In genomic region chr4:53702334-53703266, GRCh38 we compare ENCODE assay signal across 9 cellular contexts.
A peak's percentile ranks its signal among the peaks of the same experiment; 100 is the strongest.
DNase-seq lines count a peak whose midpoint lies in the region; ATAC-seq and TF ChIP-seq lines count a peak whose summit lies in the region.
"Had no signal": no experiment of that assay in that cellular context is flagged by ENCODE, and none has a peak within 500 bp of the region (broad histone marks: within the 10 kb centered on the region; RNA-seq: fewer than 3 reads in every experiment).

No MANE protein-coding gene starts in this region.

- no peaks in the 10 kb centered on the region for H3K27me3 ChIP-seq in GM23338 (ENCODE audit: insufficient read depth)
- H3K27me3 ChIP-seq in KMS-11 (ENCODE audit: insufficient read depth, low read depth) = no peaks in the 10 kb centered on the region
- H3K27me3 ChIP-seq in ectodermal cell (ENCODE audit: control insufficient read depth, insufficient read depth, low read length, poor library complexity, severe bottlenecking) = no peaks in the 10 kb centered on the region
- no peaks in the 10 kb centered on the region for H3K27me3 ChIP-seq in mesenchymal stem cell (ENCODE audit: control insufficient read depth in 1 of 2, insufficient read depth in 1 of 2, low read length in 2 of 2)
- H3K27me3 ChIP-seq in thyroid gland = no peaks in the 10 kb centered on the region

- peak overlapping the region; percentile 95 for H4K8ac ChIP-seq in mesenchymal stem cell (ENCODE audit: low read length)

- H3K4me1 ChIP-seq in GM23338 (ENCODE audit: insufficient read depth) = no peaks in the 10 kb centered on the region; the same call in 1 of the 2 replicates
- H3K4me1 ChIP-seq in KMS-11 (ENCODE audit: low read depth, poor library complexity, severe bottlenecking) = peaks cover 60% of the 10 kb centered on the region
- H3K4me1 ChIP-seq in ectodermal cell (ENCODE audit: control insufficient read depth, insufficient read depth, low read length) = peaks cover 4% of the 10 kb centered on the region
- H3K4me1 ChIP-seq in mesenchymal stem cell (ENCODE audit: control insufficient read depth, insufficient read depth, low read depth, low read length) = peaks cover 8% of the 10 kb centered on the region
- peaks cover 20 to 41% of the 10 kb centered on the region in 2 donors for H3K4me1 ChIP-seq in thyroid gland

- H3K14ac ChIP-seq in mesenchymal stem cell (ENCODE audit: low read length in 2 of 2) = no peak overlapping the region

- H3K27ac ChIP-seq in GM23338 (ENCODE audit: low read depth) = no peak overlapping the region
- peak overlapping the region; percentile 88 for H3K27ac ChIP-seq in KMS-11
- H3K27ac ChIP-seq in ectodermal cell (ENCODE audit: insufficient read depth, low read depth, low read length, poor library complexity, severe bottlenecking) = peak overlapping the region; percentile 60
- peak overlapping the region; percentile 50 for H3K27ac ChIP-seq in mesenchymal stem cell (ENCODE audit: low read length, poor library complexity, severe bottlenecking)
- peak overlapping the region; percentile 72 to 88 (median 80) for H3K27ac ChIP-seq in thyroid gland

- no peaks in the 10 kb centered on the region for H3K79me1 ChIP-seq in mesenchymal stem cell (replicated peaks; ENCODE audit: low read length, poor library complexity, severe bottlenecking)

- no peaks in the 10 kb centered on the region for H3K79me2 ChIP-seq in GM23338 (replicated peaks; ENCODE audit: insufficient read depth)
- H3K79me2 ChIP-seq in KMS-11 (ENCODE audit: insufficient read depth, low read depth) = no peaks in the 10 kb centered on the region

- H2BK5ac ChIP-seq in mesenchymal stem cell (ENCODE audit: low read depth, low read length, poor library complexity, severe bottlenecking) = no peak overlapping the region

- no peak overlapping the region for H3K4me3 ChIP-seq in GM23338
- H3K4me3 ChIP-seq in KMS-11 (IDR thresholded peaks at IDR 0.05; ENCODE audit: insufficient read depth, low read depth, low read length) = no peak overlapping the region
- H3K4me3 ChIP-seq in ectodermal cell (ENCODE audit: insufficient read depth, low read depth, low read length) = no peak overlapping the region
- peak overlapping the region in 1 of 2 experiments; percentile 36 for H3K4me3 ChIP-seq in mesenchymal stem cell (ENCODE audit: insufficient read depth in 1 of 2, low read depth in 1 of 2, low read length in 2 of 2)
- H3K4me3 ChIP-seq in thyroid gland (replicated peaks in 1 of 3) = no peak overlapping the region

- H4K91ac ChIP-seq in mesenchymal stem cell (ENCODE audit: low read length) = peak overlapping the region; percentile 99

- WGBS in ectodermal cell, 2 experiments = 55 to 57% methylated on average over 23 to 24 of the region's 24 CpGs
- 6% methylated on average over 23 of the region's 24 CpGs for WGBS in mesenchymal stem cell
- WGBS in thyroid gland, 2 donors = 9 to 10% methylated on average over 15 to 22 of the region's 24 CpGs

- peaks cover 8% of the 10 kb centered on the region for H3K4me1 Mint-ChIP-seq in GM23338

- peak overlapping the region; percentile 92 for H2BK120ac ChIP-seq in mesenchymal stem cell (ENCODE audit: low read depth, low read length)

- H3K9ac ChIP-seq in KMS-11 (peak overlapping the region; percentile 74), mesenchymal stem cell (ENCODE audit: low read length) (peak overlapping the region; percentile 75)

- H3K9me3 ChIP-seq in ectodermal cell (ENCODE audit: control insufficient read depth, low read length) (no peaks in the 10 kb centered on the region), mesenchymal stem cell (ENCODE audit: control insufficient read depth, low read length) (no peaks in the 10 kb centered on the region), thyroid gland (no peaks in the 10 kb centered on the region)

- no peaks in the 10 kb centered on the region; the same call in 2 of the 3 replicates for H3K9me3 Mint-ChIP-seq in GM23338

- intact Hi-C loops in thyroid gland (cut with DNase I) = loop anchor here (10.0 kb wide), 2 partner anchors 202 to 522 kb away; partner anchors contain the start of gene PDGFRA

- no peaks in the 10 kb centered on the region for H4K20me1 ChIP-seq in GM23338 (replicated peaks; ENCODE audit: insufficient read depth)
- H4K20me1 ChIP-seq in KMS-11 (ENCODE audit: insufficient read depth) = no peaks in the 10 kb centered on the region

- H3K36me3 Mint-ChIP-seq in GM23338 (ENCODE audit: low read depth) = no peaks in the 10 kb centered on the region; the same call in 2 of the 3 replicates

- H3K23ac ChIP-seq in mesenchymal stem cell (ENCODE audit: low read length in 2 of 2) = no peak overlapping the region

- H3F3A ChIP-seq in GM23338 (replicated peaks; ENCODE audit: low read depth) = no peaks in the 10 kb centered on the region

- TF ChIP-seq CTCF in GM23338 (conservative IDR thresholded peaks at IDR 0.05; ENCODE audit: low read depth in 2 of 2) (0 out of 4 replicates have a peak, but pooled peaks of 1 of the 2 experiments have one; percentile 12), KMS-11 (conservative IDR thresholded peaks at IDR 0.05; ENCODE audit: low read depth, low read length) (peak; percentile 40; the same call in 1 of the 2 replicates), thyroid gland (IDR thresholded peaks at IDR 0.05) (no peak)

- peak overlapping the region; percentile 96 for H2AFZ ChIP-seq in GM23338
- H2AFZ ChIP-seq in KMS-11 (ENCODE audit: low read depth) = peak overlapping the region; percentile 83
- H2AFZ ChIP-seq in mesenchymal stem cell (ENCODE audit: low read depth, low read length) = no peak overlapping the region

- TF ChIP-seq POLR2A in thyroid gland (IDR thresholded peaks at IDR 0.05) = no peak

- peak; percentile 9 for DNase-seq in SKM-1 treated with dmso at 0.1 percent for 144 hours (lab: John Stamatoyannopoulos, UW; ENCODE audit: unreplicated experiment)
- no peak for DNase-seq in SKM-1 (lab: John Stamatoyannopoulos, UW; ENCODE audit: unreplicated experiment)
- DNase-seq in GM23338 (ENCODE audit: low spot score) = peak; percentile 53
- peak; percentile 91 for DNase-seq in RPMI8226
- DNase-seq in mesenchymal stem cell = peak; percentile 87
- peak; percentile 89 to 92 for DNase-seq in thyroid gland
- DNase-seq: DND-41 had no signal

- H2BK15ac ChIP-seq in mesenchymal stem cell (ENCODE audit: low read depth, poor library complexity, severe bottlenecking) = peak overlapping the region; percentile 83

- H3K18ac ChIP-seq in mesenchymal stem cell (ENCODE audit: low read depth in 1 of 2, low read length in 2 of 2) = peak overlapping the region; percentile 93 to 95

- no peak overlapping the region for H3K4me2 ChIP-seq in GM23338
- H3K4me2 ChIP-seq in KMS-11 = peak overlapping the region; percentile 87
- H3K4me2 ChIP-seq in mesenchymal stem cell (ENCODE audit: low read length, poor library complexity, severe bottlenecking) = peak overlapping the region; percentile 50

- H2BK12ac ChIP-seq in mesenchymal stem cell (ENCODE audit: low read length in 2 of 2) = peak overlapping the region; percentile 92 to 96

- H2AK5ac ChIP-seq in mesenchymal stem cell (ENCODE audit: low read length, severe bottlenecking) = no peak overlapping the region

- peak; percentile 88 for ATAC-seq in GM23338

- H3K4ac ChIP-seq in mesenchymal stem cell (ENCODE audit: low read depth in 1 of 2, low read length in 2 of 2) = peak overlapping the region; percentile 85 to 98

- no peak overlapping the region; the same call in 2 of the 3 replicates for H3K4me3 Mint-ChIP-seq in GM23338

- H3K27ac Mint-ChIP-seq in GM23338 = no peak overlapping the region

- peaks cover 8% of the 10 kb centered on the region; the same call in 1 of the 2 replicates for H3K9me2 ChIP-seq in GM23338 (ENCODE audit: insufficient read depth)

- peaks cover 4% of the 10 kb centered on the region for H3K27me3 Mint-ChIP-seq in GM23338 (ENCODE audit: insufficient read depth, low read depth, poor library complexity)

- no peaks in the 10 kb centered on the region for H3K36me3 ChIP-seq in GM23338 (ENCODE audit: insufficient read depth)
- H3K36me3 ChIP-seq in KMS-11 (ENCODE audit: insufficient read depth) = no peaks in the 10 kb centered on the region; the same call in 1 of the 2 replicates
- no peaks in the 10 kb centered on the region for H3K36me3 ChIP-seq in ectodermal cell (ENCODE audit: control insufficient read depth, insufficient read depth, low read length)
- H3K36me3 ChIP-seq in mesenchymal stem cell (ENCODE audit: control insufficient read depth in 1 of 2, insufficient read depth in 2 of 2, low read depth in 1 of 2, low read length in 2 of 2) = no peaks in the 10 kb centered on the region
- no peaks in the 10 kb centered on the region for H3K36me3 ChIP-seq in thyroid gland
